In the genomic region with DNA sequence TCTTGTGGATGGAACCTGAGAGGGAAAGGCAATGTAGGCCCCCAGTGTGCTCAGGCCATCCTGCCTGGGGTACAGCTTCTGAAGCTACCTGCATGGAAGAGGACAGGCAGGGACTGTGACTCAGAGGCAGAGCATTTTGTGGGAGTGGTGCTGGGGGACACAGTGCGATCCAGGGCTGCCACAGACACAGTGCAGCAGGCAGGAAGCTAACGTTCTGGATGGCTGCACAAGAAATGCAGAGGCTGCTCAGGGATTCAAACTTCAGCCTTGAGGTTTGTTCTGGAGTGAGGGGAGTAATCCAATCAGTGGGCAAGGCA, we compare ENCODE assay signal across 14 cellular contexts.
DNase-seq lines count a peak whose midpoint lies in the region; ATAC-seq, FAIRE-seq and TF ChIP-seq lines count a peak whose summit lies in the region.
"Had no signal": no experiment of that assay in that cellular context is flagged by ENCODE, and none has a peak within 500 bp of the region (broad histone marks: within the 10 kb centered on the region; RNA-seq: fewer than 3 reads in every experiment).

No MANE protein-coding gene starts in this region.

- H3K79me2 ChIP-seq in HCT116 (ENCODE audit: insufficient read depth, low read length) (no peaks in the 10 kb centered on the region), keratinocyte (ENCODE audit: control insufficient read depth, insufficient read depth, low read length) (no peaks in the 10 kb centered on the region), smooth muscle cell (ENCODE audit: low read depth) (no peaks in the 10 kb centered on the region)

- CTCF ChIA-PET in HCT116 (lab: Charles Lee): no interaction called here

- peaks cover 15% of the 10 kb centered on the region for H3K36me3 Mint-ChIP-seq in natural killer cell

- peaks cover 9 to 14% of the 10 kb centered on the region in 2 donors for H3K9me3 Mint-ChIP-seq in natural killer cell

- RAD21 ChIA-PET in HCT116 (lab: Charles Lee; ENCODE audit: low non-redundant PET in 1 of 2, low total read pairs in 2 of 2, uncharacterized antibody in 2 of 2, unreplicated experiment in 2 of 2): no interaction called here

- peak; percentile 95 for ATAC-seq in HCT116
- ATAC-seq in natural killer cell: no peak
- no peak for ATAC-seq in HG03045 (IDR thresholded peaks at IDR 0.05; ENCODE audit: unreplicated experiment)
- ATAC-seq in GM21737 (IDR thresholded peaks at IDR 0.05; ENCODE audit: unreplicated experiment): no peak

- no peak overlapping the region for H3K27ac Mint-ChIP-seq in natural killer cell
- H3K27ac Mint-ChIP-seq: activated CD4-positive, alpha-beta T cell treated with anti-CD3 and anti-CD28 coated beads, Interleukin-2, amount 10 ng/mL, durations not matched to agents 24 days and 14 days had no signal

- H3K9me2 ChIP-seq in HCT116 (ENCODE audit: insufficient read depth): no peaks in the 10 kb centered on the region

- H2AFZ ChIP-seq in HCT116 (ENCODE audit: low read depth, low read length, poor library complexity, severe bottlenecking) (peak overlapping the region; percentile 76), keratinocyte (ENCODE audit: control insufficient read depth, low read length) (peak overlapping the region; percentile 93), smooth muscle cell (ENCODE audit: low read depth) (no peak overlapping the region)

- 0% methylated on average over 2 of the region's 2 CpGs for WGBS in smooth muscle cell (ENCODE audit: low lambda C conversion rate)

- H3K4me1 ChIP-seq in HCT116 (ENCODE audit: control insufficient read depth in 1 of 2, insufficient read depth in 2 of 2, low read length in 2 of 2): peaks cover 17 to 51% of the 10 kb centered on the region in 2 experiments
- peaks cover 37% of the 10 kb centered on the region for H3K4me1 ChIP-seq in keratinocyte (ENCODE audit: control insufficient read depth, extremely low read depth, insufficient read depth, low read length)
- no peaks in the 10 kb centered on the region for H3K4me1 ChIP-seq in smooth muscle cell (ENCODE audit: low read depth)

- TF ChIP-seq CTCF in HCT116 (IDR thresholded peaks at IDR 0.05 in 2 of 3, conservative IDR thresholded peaks at IDR 0.05 in 1 of 3; ENCODE audit: borderline replicate concordance in 1 of 3, insufficient read depth in 1 of 3, low read depth in 2 of 3, low read length in 2 of 3): no peak
- no peak for TF ChIP-seq CTCF in keratinocyte (optimal IDR thresholded peaks at IDR 0.05 in 1 of 3, IDR thresholded peaks at IDR 0.05 in 1 of 3, conservative IDR thresholded peaks at IDR 0.05 in 1 of 3; ENCODE audit: extremely low read depth in 1 of 3, insufficient read depth in 2 of 3, low read length in 3 of 3)
- TF ChIP-seq CTCF in smooth muscle cell (IDR thresholded peaks at IDR 0.05; ENCODE audit: borderline replicate concordance, insufficient read depth, poor library complexity, severe bottlenecking): no peak
- TF ChIP-seq CTCF in natural killer cell (IDR thresholded peaks at IDR 0.05): no peak

- intact Hi-C loops in HCT116 (cut with micrococcal nuclease) (no loop called here), natural killer cell (cut with micrococcal nuclease) (no loop called here)

- H3K27ac ChIP-seq in HCT116 (ENCODE audit: low read depth, low read length): peak overlapping the region; percentile 45; the same call in 1 of the 2 replicates
- peak overlapping the region; percentile 72 for H3K27ac ChIP-seq in keratinocyte (ENCODE audit: control insufficient read depth, insufficient read depth, low read length)
- H3K27ac ChIP-seq in smooth muscle cell (ENCODE audit: low read depth): peak overlapping the region; percentile 14
- H3K27ac ChIP-seq: ovary had no signal

- no peak for DNase-seq in HCT116 (ENCODE audit: low read depth, low spot score)
- DNase-seq in SK-N-DZ (ENCODE audit: low spot score): peak; percentile 73
- no peak for DNase-seq in keratinocyte (ENCODE audit: low read depth, low spot score)
- DNase-seq in smooth muscle cell (lab: John Stamatoyannopoulos, UW; ENCODE audit: unreplicated experiment): no peak
- no peak for DNase-seq in natural killer cell
- no peak for DNase-seq in NCI-H2196 treated with DMSO at 0.1 percent for 48 hours (lab: John Stamatoyannopoulos, UW; ENCODE audit: unreplicated experiment)
- DNase-seq: activated CD4-positive, alpha-beta T cell treated with anti-CD3 and anti-CD28 coated beads, Interleukin-2, amount 10 ng/mL, durations not matched to agents 24 days and 14 days; activated gamma-delta T cell; NCI-H526; ovary had no signal

- TF ChIP-seq RAD21 in HCT116 (IDR thresholded peaks at IDR 0.05; ENCODE audit: low read depth): no peak

- H3F3A ChIP-seq in smooth muscle cell (ENCODE audit: low read depth): no peaks in the 10 kb centered on the region

- H3K9ac ChIP-seq in HCT116 (ENCODE audit: low read length) (peak overlapping the region; percentile 14; the same call in 1 of the 2 replicates), keratinocyte (ENCODE audit: control insufficient read depth, extremely low read depth, insufficient read depth, low read length) (peak overlapping the region; percentile 34), smooth muscle cell (ENCODE audit: low read depth) (no peak overlapping the region)

- H3K9me3 ChIP-seq in HCT116 (ENCODE audit: control insufficient read depth in 1 of 2, insufficient read depth in 1 of 2, low read depth in 1 of 2, low read length in 2 of 2) (no peaks in the 10 kb centered on the region), keratinocyte (ENCODE audit: control insufficient read depth, low read depth, low read length) (no peaks in the 10 kb centered on the region), smooth muscle cell (replicated peaks; ENCODE audit: low read depth) (no peaks in the 10 kb centered on the region)
- H3K9me3 ChIP-seq: ovary had no signal

- no peaks in the 10 kb centered on the region for H3K36me3 ChIP-seq in HCT116 (ENCODE audit: control insufficient read depth in 1 of 2, insufficient read depth in 2 of 2, low read length in 2 of 2)
- H3K36me3 ChIP-seq in keratinocyte (ENCODE audit: control insufficient read depth in 2 of 2, extremely low read depth in 1 of 2, insufficient read depth in 2 of 2, low read length in 2 of 2): no peaks in the 10 kb centered on the region
- no peaks in the 10 kb centered on the region for H3K36me3 ChIP-seq in smooth muscle cell (ENCODE audit: low read depth)
- H3K36me3 ChIP-seq: ovary had no signal

- POLR2A ChIA-PET in HCT116 (lab: Charles Lee): no interaction called here

- no TSS peak for BruUV-seq in HCT116 (replicated peaks; lab: Mats Ljungman, UMichigan)

- no peak overlapping the region for H3K4me3 Mint-ChIP-seq in natural killer cell
- H3K4me3 Mint-ChIP-seq: activated CD4-positive, alpha-beta T cell treated with anti-CD3 and anti-CD28 coated beads, Interleukin-2, amount 10 ng/mL, durations not matched to agents 24 days and 14 days; central memory CD8-positive, alpha-beta T cell had no signal

- TF ChIP-seq POLR2A in HCT116 (IDR thresholded peaks at IDR 0.05; ENCODE audit: borderline replicate concordance, extremely low read depth, insufficient read depth, insufficient read length): no peak

- H3K27me3 Mint-ChIP-seq in natural killer cell (ENCODE audit: low read depth in 2 of 2): no peaks in the 10 kb centered on the region
- H3K27me3 Mint-ChIP-seq: activated CD4-positive, alpha-beta T cell treated with anti-CD3 and anti-CD28 coated beads, Interleukin-2, amount 10 ng/mL, durations not matched to agents 24 days and 14 days; central memory CD8-positive, alpha-beta T cell had no signal

- H3K4me3 ChIP-seq in HCT116 (replicated peaks in 1 of 2; ENCODE audit: low read depth in 1 of 2, low read length in 2 of 2) (peak overlapping the region in 1 of 2 experiments; percentile 19; a peak in 2 of 4 replicates), keratinocyte (ENCODE audit: control insufficient read depth in 2 of 3, extremely low read depth in 1 of 3, insufficient read depth in 2 of 3, low read depth in 1 of 3, low read length in 3 of 3) (no peak overlapping the region), smooth muscle cell (no peak overlapping the region)
- H3K4me3 ChIP-seq: ovary had no signal

- H3K4me2 ChIP-seq in HCT116 (ENCODE audit: low read length): peak overlapping the region; percentile 65
- H3K4me2 ChIP-seq in keratinocyte (ENCODE audit: control insufficient read depth, extremely low read depth, insufficient read depth, low read depth, low read length): peak overlapping the region; percentile 64
- no peak overlapping the region for H3K4me2 ChIP-seq in smooth muscle cell

- FAIRE-seq in keratinocyte (lab: Jason Lieb, UNC): no peak
- FAIRE-seq: islet of Langerhans had no signal

- H3K4me1 Mint-ChIP-seq in natural killer cell: no peaks in the 10 kb centered on the region
- H3K4me1 Mint-ChIP-seq: activated CD4-positive, alpha-beta T cell treated with anti-CD3 and anti-CD28 coated beads, Interleukin-2, amount 10 ng/mL, durations not matched to agents 24 days and 14 days; central memory CD8-positive, alpha-beta T cell had no signal

- H3K9me1 ChIP-seq in keratinocyte (ENCODE audit: control insufficient read depth, extremely low read depth, insufficient read depth, low read length): no peaks in the 10 kb centered on the region

- no peaks in the 10 kb centered on the region for H3K27me3 ChIP-seq in HCT116 (ENCODE audit: insufficient read depth, low read length)
- H3K27me3 ChIP-seq in keratinocyte (ENCODE audit: control insufficient read depth, extremely low read depth, insufficient read depth, low read length): no peaks in the 10 kb centered on the region
- no peaks in the 10 kb centered on the region for H3K27me3 ChIP-seq in smooth muscle cell (ENCODE audit: low read depth)
- H3K27me3 ChIP-seq: ovary had no signal

- dilution Hi-C loops in keratinocyte (cut with MboI; ENCODE audit: extremely low pct_ligation_motif_present, low sequenced_read_pairs): no loop called here

- H4K20me1 ChIP-seq in HCT116 (ENCODE audit: insufficient read depth) (no peaks in the 10 kb centered on the region), keratinocyte (ENCODE audit: control insufficient read depth, extremely low read depth, insufficient read depth, low read length) (no peaks in the 10 kb centered on the region), smooth muscle cell (ENCODE audit: low read depth) (no peaks in the 10 kb centered on the region)

Comparison
In these comparisons a context has a peak if more than half of its experiments do, and no peak if none do; other contexts are left out.
1. H3K27ac ChIP-seq: peak in every context shown above with its lines; median percentile 72 in keratinocyte; 45 in HCT116; 14 in smooth muscle cell.